ENCODE assay signal across 14 cellular contexts in genomic region chr14:96145116-96145864, GRCh38. TPM values are rescaled to one million over a fixed set of nuclear protein-coding genes. Genes with fewer than 3 reads are reported as not detected.
DNase-seq lines count a peak whose midpoint lies in the region; FAIRE-seq and TF ChIP-seq lines count a peak whose summit lies in the region.
"Had no signal": no experiment of that assay in that cellular context is flagged by ENCODE, and none has a peak within 500 bp of the region (broad histone marks: within the 10 kb centered on the region; RNA-seq: fewer than 3 reads in every experiment).

No MANE protein-coding gene starts in this region.

- H3K9me2 ChIP-seq in GM23248 (ENCODE audit: insufficient read depth): no peaks in the 10 kb centered on the region

- H3K27ac ChIP-seq in GM23248: peak overlapping the region; percentile 91
- peak overlapping the region; percentile 69 to 91 for H3K27ac ChIP-seq in kidney (ENCODE audit: low read depth in 2 of 2, low read length in 2 of 2)
- peak overlapping the region; percentile 71 for H3K27ac ChIP-seq in subcutaneous abdominal adipose tissue (ENCODE audit: low read depth, low read length)
- H3K27ac ChIP-seq: WERI-Rb-1 had no signal

- H3K36me3 ChIP-seq in GM23248 (ENCODE audit: low read depth) (no peaks in the 10 kb centered on the region), kidney (ENCODE audit: control insufficient read depth in 1 of 2, insufficient read depth in 2 of 2, low read length in 2 of 2) (no peaks in the 10 kb centered on the region), subcutaneous abdominal adipose tissue (ENCODE audit: control insufficient read depth in 5 of 5, insufficient read depth in 5 of 5, low read length in 5 of 5) (no peaks in the 10 kb centered on the region)
- H3K36me3 ChIP-seq: WERI-Rb-1 had no signal

- DNase-seq in GM23248: peak; percentile 78
- peak; percentile 43 for DNase-seq in astrocyte of the hippocampus (ENCODE audit: low read depth, low spot score)
- DNase-seq in kidney: no peak
- no peak for DNase-seq in iPS-NIHi7 (ENCODE audit: extremely low spot score)
- DNase-seq in islet precursor cell: no peak
- no peak for DNase-seq in AML-193 (lab: John Stamatoyannopoulos, UW)
- DNase-seq in activated naive CD4-positive, alpha-beta T cell treated with Interleukin-2 at 50 U/mL for 16 hours: no peak
- DNase-seq: Calu3, cerebellar nuclear complex, NCI-H2227 treated with DMSO at 0.1 percent for 48 hours, WERI-Rb-1 had no signal

- WGBS in GM23248 (ENCODE audit: low coverage in 1 of 2, low lambda C conversion rate in 2 of 2, missing lambda C conversion rate in 2 of 2), 2 experiments: 17 to 19% methylated on average over 6 of the region's 6 CpGs

- H4K20me1 ChIP-seq in GM23248 (ENCODE audit: insufficient read depth): no peaks in the 10 kb centered on the region

- in situ Hi-C loops in GM23248 (cut with MboI): no loop called here

- intact Hi-C loops in kidney (cut with DNase I): no loop called here

- H3K79me2 ChIP-seq in GM23248 (ENCODE audit: insufficient read depth): no peaks in the 10 kb centered on the region

- H3K4me2 ChIP-seq in GM23248 (ENCODE audit: unreplicated experiment): peak overlapping the region; percentile 73

- peak; percentile 33 for FAIRE-seq in kidney (lab: Jason Lieb, UNC)
- FAIRE-seq: GM12878 had no signal

- peak overlapping the region; percentile 54 for H3K4me3 ChIP-seq in GM23248
- no peak overlapping the region for H3K4me3 ChIP-seq in kidney (ENCODE audit: low read length in 2 of 2)
- no peak overlapping the region for H3K4me3 ChIP-seq in subcutaneous abdominal adipose tissue (ENCODE audit: low read depth in 1 of 5, low read length in 5 of 5)
- H3K4me3 ChIP-seq: GM12878, lung had no signal

- H2AFZ ChIP-seq in GM23248: peak overlapping the region; percentile 29; the same call in 1 of the 2 replicates

- H3F3A ChIP-seq in GM23248 (ENCODE audit: insufficient read depth): peaks cover 20% of the 10 kb centered on the region

- H3K9me3 ChIP-seq in GM23248 (ENCODE audit: low read depth) (peaks cover 4% of the 10 kb centered on the region), kidney (ENCODE audit: control insufficient read depth in 1 of 2, low read length in 2 of 2) (peaks cover 0 to 3% of the 10 kb centered on the region in 2 donors), subcutaneous abdominal adipose tissue (ENCODE audit: control insufficient read depth in 5 of 5, low read length in 5 of 5) (peaks cover 0 to 4% (median 0%) of the 10 kb centered on the region in 5 donors)

- no peak for TF ChIP-seq CTCF in kidney (IDR thresholded peaks at IDR 0.05; ENCODE audit: borderline replicate concordance, extremely low read depth, insufficient read depth)

- H3K27me3 ChIP-seq in GM23248 (replicated peaks; ENCODE audit: insufficient read depth) (no peaks in the 10 kb centered on the region), subcutaneous abdominal adipose tissue (ENCODE audit: control insufficient read depth in 5 of 5, insufficient read depth in 4 of 5, low read length in 5 of 5) (no peaks in the 10 kb centered on the region)

- H3K4me1 ChIP-seq in GM23248 (ENCODE audit: insufficient read depth): peaks cover 20% of the 10 kb centered on the region
- H3K4me1 ChIP-seq in kidney (ENCODE audit: control insufficient read depth in 1 of 2, insufficient read depth in 1 of 2, low read depth in 1 of 2, low read length in 2 of 2): peaks cover 5 to 14% of the 10 kb centered on the region in 2 donors
- H3K4me1 ChIP-seq in subcutaneous abdominal adipose tissue (ENCODE audit: control insufficient read depth in 5 of 5, insufficient read depth in 5 of 5, low read length in 5 of 5): peaks cover 2 to 18% (median 12%) of the 10 kb centered on the region in 5 donors

- peak overlapping the region; percentile 76 for H3K9ac ChIP-seq in GM23248
- H3K9ac ChIP-seq in kidney (ENCODE audit: low read length in 2 of 2): no peak overlapping the region
- H3K9ac ChIP-seq in subcutaneous abdominal adipose tissue (ENCODE audit: low read length in 5 of 5): no peak overlapping the region

RNA-seq across cellular contexts. Expression of gene BDKRB2, which starts 59.3 kb away (rescaled TPM):
- total RNA-seq in GM23248 (2014; rRNA removed; shearing (Covaris generic)): 14.4 and 15.8 TPM in 2 replicates
- 12.4 and 13.3 TPM in 2 replicates for polyA plus RNA-seq in GM23248 (2016; fragmentation: Nextera tagmentation; extraction: Ambion mirVana)
- total RNA-seq in kidney: 16.1 TPM
- 7.4 TPM for polyA plus RNA-seq in kidney (ENCODE audit: insufficient read depth, low read depth, low replicate concordance)
- total RNA-seq: GM12878 had no signal

Comparison
In these comparisons a context has a peak if more than half of its experiments do, and no peak if none do; other contexts are left out.
1. DNase-seq: peak in GM23248 (single experiment) and astrocyte of the hippocampus (single experiment); none in kidney (single experiment), iPS-NIHi7 (single experiment), islet precursor cell (single experiment), AML-193 (0 of 2) and activated naive CD4-positive, alpha-beta T cell treated with Interleukin-2 at 50 U/mL for 16 hours (single experiment).
2. Peak in every context shown above with its lines, with median percentiles within 50 percentile points of each other: H3K27ac ChIP-seq.